ENCODE assay signal across 19 cellular contexts in genomic region chr2:144396318-144396717, GRCh38.
DNase-seq lines count a peak whose midpoint lies in the region; ATAC-seq and TF ChIP-seq lines count a peak whose summit lies in the region.
"Had no signal": no experiment of that assay in that cellular context is flagged by ENCODE, and none has a peak within 500 bp of the region (broad histone marks: within the 10 kb centered on the region; RNA-seq: fewer than 3 reads in every experiment).

No MANE protein-coding gene starts in this region.

- H3K4me1 ChIP-seq in left ventricle myocardium inferior: peaks cover 18% of the 10 kb centered on the region
- H3K4me1 ChIP-seq: Peyer's patch had no signal

- peak overlapping the region; percentile 9 for H3K27ac Mint-ChIP-seq in dendritic cell treated with granulocyte-macrophage colony-stimulating factor and Interleukin-4, amounts not matched to agents 40 ng/mL and 50 ng/mL, for 4 days
- H3K27ac Mint-ChIP-seq in natural killer cell treated with Interleukin-12 subunit alpha and Interleukin-12 subunit beta and Interleukin-15 and Interleukin-18, amount 100 ng/mL, for 72 hours: peak overlapping the region; percentile 80 to 89
- H3K27ac Mint-ChIP-seq in glutamatergic neuron (ENCODE audit: unreplicated experiment): no peak overlapping the region

- H3K27me3 ChIP-seq in left ventricle myocardium inferior (ENCODE audit: low read depth): no peaks in the 10 kb centered on the region
- H3K27me3 ChIP-seq: MG63, Peyer's patch, SJCRH30 had no signal

- peaks cover 29% of the 10 kb centered on the region for H3K4me1 Mint-ChIP-seq in dendritic cell treated with granulocyte-macrophage colony-stimulating factor and Interleukin-4, amounts not matched to agents 40 ng/mL and 50 ng/mL, for 4 days (ENCODE audit: low read depth)
- H3K4me1 Mint-ChIP-seq in natural killer cell treated with Interleukin-12 subunit alpha and Interleukin-12 subunit beta and Interleukin-15 and Interleukin-18, amount 100 ng/mL, for 72 hours (ENCODE audit: low read depth in 2 of 2): peaks cover 35 to 37% of the 10 kb centered on the region in 2 donors
- peaks cover 17% of the 10 kb centered on the region for H3K4me1 Mint-ChIP-seq in glutamatergic neuron (ENCODE audit: low read depth, unreplicated experiment)

- H3K36me3 ChIP-seq in left ventricle myocardium inferior: peaks cover 95% of the 10 kb centered on the region

- no peak overlapping the region for H3K4me3 ChIP-seq in left ventricle myocardium inferior
- H3K4me3 ChIP-seq: MG63, Peyer's patch, SJCRH30 had no signal

- intact Hi-C loops in left ventricle myocardium inferior (cut with micrococcal nuclease) (no loop called here), left cardiac atrium (cut with DNase I) (no loop called here)
- intact Hi-C loops in dendritic cell treated with granulocyte-macrophage colony-stimulating factor and Interleukin-4, amounts not matched to agents 40 ng/mL and 50 ng/mL, for 4 days (cut with micrococcal nuclease): no loop called here

- no peak overlapping the region for H3K4me3 Mint-ChIP-seq in dendritic cell treated with granulocyte-macrophage colony-stimulating factor and Interleukin-4, amounts not matched to agents 40 ng/mL and 50 ng/mL, for 4 days
- no peak overlapping the region for H3K4me3 Mint-ChIP-seq in natural killer cell treated with Interleukin-12 subunit alpha and Interleukin-12 subunit beta and Interleukin-15 and Interleukin-18, amount 100 ng/mL, for 72 hours
- H3K4me3 Mint-ChIP-seq in glutamatergic neuron (ENCODE audit: unreplicated experiment): no peak overlapping the region

- no peaks in the 10 kb centered on the region for H3K9me3 Mint-ChIP-seq in dendritic cell treated with granulocyte-macrophage colony-stimulating factor and Interleukin-4, amounts not matched to agents 40 ng/mL and 50 ng/mL, for 4 days
- no peaks in the 10 kb centered on the region for H3K9me3 Mint-ChIP-seq in natural killer cell treated with Interleukin-12 subunit alpha and Interleukin-12 subunit beta and Interleukin-15 and Interleukin-18, amount 100 ng/mL, for 72 hours
- H3K9me3 Mint-ChIP-seq in glutamatergic neuron (ENCODE audit: unreplicated experiment): peaks cover 2% of the 10 kb centered on the region

- peak overlapping the region; percentile 7 for H3K27ac ChIP-seq in left ventricle myocardium inferior (replicated peaks)
- H3K27ac ChIP-seq in temporal lobe (ENCODE audit: low read depth, low read length): peak overlapping the region; percentile 30
- H3K27ac ChIP-seq: C4-2B, Peyer's patch, SJCRH30 had no signal

- no peaks in the 10 kb centered on the region for H3K27me3 Mint-ChIP-seq in dendritic cell treated with granulocyte-macrophage colony-stimulating factor and Interleukin-4, amounts not matched to agents 40 ng/mL and 50 ng/mL, for 4 days
- H3K27me3 Mint-ChIP-seq in natural killer cell treated with Interleukin-12 subunit alpha and Interleukin-12 subunit beta and Interleukin-15 and Interleukin-18, amount 100 ng/mL, for 72 hours: no peaks in the 10 kb centered on the region
- H3K27me3 Mint-ChIP-seq in glutamatergic neuron (ENCODE audit: unreplicated experiment): peaks cover 2% of the 10 kb centered on the region

- TF ChIP-seq CTCF in left ventricle myocardium inferior (IDR thresholded peaks at IDR 0.05; ENCODE audit: borderline replicate concordance) (no peak), glutamatergic neuron (IDR thresholded peaks at IDR 0.05; ENCODE audit: partially characterized antibody, unreplicated experiment) (no peak)

- peaks cover 63% of the 10 kb centered on the region for H3K36me3 Mint-ChIP-seq in dendritic cell treated with granulocyte-macrophage colony-stimulating factor and Interleukin-4, amounts not matched to agents 40 ng/mL and 50 ng/mL, for 4 days (ENCODE audit: low read depth)
- H3K36me3 Mint-ChIP-seq in natural killer cell treated with Interleukin-12 subunit alpha and Interleukin-12 subunit beta and Interleukin-15 and Interleukin-18, amount 100 ng/mL, for 72 hours: peaks cover 53% of the 10 kb centered on the region
- H3K36me3 Mint-ChIP-seq in glutamatergic neuron (ENCODE audit: unreplicated experiment): peaks cover 18% of the 10 kb centered on the region

- DNase-seq in left ventricle myocardium inferior (no peak), left cardiac atrium (no peak), glutamatergic neuron (no peak), NCI-H748 (lab: John Stamatoyannopoulos, UW; ENCODE audit: unreplicated experiment) (no peak), DMS114 treated with DMSO at 0.1 percent for 48 hours (lab: John Stamatoyannopoulos, UW; ENCODE audit: unreplicated experiment) (no peak)
- no peak for DNase-seq in natural killer cell treated with Interleukin-12 subunit alpha and Interleukin-12 subunit beta and Interleukin-15 and Interleukin-18, amount 100 ng/mL, for 72 hours (ENCODE audit: low spot score)
- DNase-seq: DMS79, H7, MG63, NCI-H1417, NCI-H1694 treated with DMSO at 0.1 percent for 48 hours, NCI-H2081 treated with DMSO at 0.1 percent for 48 hours, NCI-H446 treated with DMSO at 0.1 percent for 48 hours, NCI-H748 treated with DMSO at 0.1 percent for 48 hours, Peyer's patch, SJCRH30 had no signal

- H3K9me3 ChIP-seq in left ventricle myocardium inferior (replicated peaks): no peaks in the 10 kb centered on the region
- H3K9me3 ChIP-seq: MG63, Peyer's patch, SJCRH30 had no signal

- ATAC-seq in left cardiac atrium: no peak
- no peak for ATAC-seq in natural killer cell treated with Interleukin-12 subunit alpha and Interleukin-12 subunit beta and Interleukin-15 and Interleukin-18, amount 100 ng/mL, for 72 hours
